Comparison of ENCODE assay signal across 25 cellular contexts in genomic region chr3:163018664-163019063, GRCh38.
"Had no signal": no experiment of that assay in that cellular context is flagged by ENCODE, and none has a peak within 500 bp of the region (broad histone marks: within the 10 kb centered on the region; RNA-seq: fewer than 3 reads in every experiment).

No MANE protein-coding gene starts in this region.

- H3K4me3 ChIP-seq: MG63, PC-9, Peyer's patch had no signal

- H3K4me1 ChIP-seq: Peyer's patch had no signal

- H2AFZ ChIP-seq: PC-9 had no signal

- H3K9ac ChIP-seq: SK-N-SH had no signal

- DNase-seq: IMR-90; Karpas-422; KG1; MG63; NCI-H1092; NCI-H1105 treated with DMSO at 0.1 percent for 48 hours; NCI-H1436; NCI-H187; NCI-H2029; NCI-H2081 treated with DMSO at 0.1 percent for 48 hours; NCI-H2171; NCI-H226; NCI-H446; NCI-H510A; NCI-H524 treated with DMSO at 0.1 percent for 48 hours; NCI-H69; NCI-H774; NK-92 treated with Interleukin-12 subunit alpha and Interleukin-12 subunit beta, amount 100 ng/mL, for 24 hours; OCI-M1; PC-9; SHP77; SK-N-SH; SW 1271 had no signal

- H3K4me2 ChIP-seq: PC-9, SK-N-SH had no signal

- ATAC-seq: HepG2 had no signal

- H3K36me3 ChIP-seq: MG63, Peyer's patch had no signal

- H3K9me3 ChIP-seq: MG63, Peyer's patch had no signal

- H3K27ac ChIP-seq: PC-9, Peyer's patch had no signal

- FAIRE-seq: HepG2 had no signal

- H3K27me3 ChIP-seq: MG63, Peyer's patch had no signal
